In genomic region chr2:67394734-67395133, GRCh38 we compare ENCODE assay signal across 15 cellular contexts. TPM values are rescaled to one million over a fixed set of nuclear protein-coding genes. Genes with fewer than 3 reads are reported as not detected.
A peak's percentile ranks its signal among the peaks of the same experiment; 100 is the strongest.
DNase-seq lines count a peak whose midpoint lies in the region; ATAC-seq, FAIRE-seq and TF ChIP-seq lines count a peak whose summit lies in the region.
"Had no signal": no experiment of that assay in that cellular context is flagged by ENCODE, and none has a peak within 500 bp of the region (broad histone marks: within the 10 kb centered on the region; RNA-seq: fewer than 3 reads in every experiment).

No MANE protein-coding gene starts in this region.

- POLR2A ChIA-PET in A549 (lab: Yijun Ruan, JAX) = interaction anchor here (0.9 kb wide), 2 partner anchors 17 to 960 kb away, joined by 3 to 4 read pairs; partner anchors contain the start of gene MEIS1

- 52% methylated on average over 3 of the region's 3 CpGs for WGBS in A549 (ENCODE audit: missing lambda C conversion rate)

- H3K9me3 Mint-ChIP-seq in HFFc6 = no peaks in the 10 kb centered on the region
- H3K9me3 Mint-ChIP-seq: stimulated activated memory B cell treated with anti-CD40 and anti-IgM and Interleukin-4, amounts not matched to agents 10 μg/mL and 1 μg/mL and 100 μg/mL, for 72 hours had no signal

- no peaks in the 10 kb centered on the region for H3K27me3 ChIP-seq in ascending aorta
- H3K27me3 ChIP-seq: gastrocnemius medialis had no signal

- peaks cover 3% of the 10 kb centered on the region for H3K27me3 Mint-ChIP-seq in HFFc6 (ENCODE audit: insufficient read depth)
- H3K27me3 Mint-ChIP-seq: B cell; stimulated activated memory B cell treated with anti-CD40 and anti-IgM and Interleukin-4, amounts not matched to agents 10 μg/mL and 1 μg/mL and 100 μg/mL, for 72 hours had no signal

- H3K4me3 Mint-ChIP-seq in HFFc6 = peak overlapping the region; percentile 29
- H3K4me3 Mint-ChIP-seq: B cell; stimulated activated memory B cell treated with anti-CD40 and anti-IgM and Interleukin-4, amounts not matched to agents 10 μg/mL and 1 μg/mL and 100 μg/mL, for 72 hours had no signal

- no peak overlapping the region for H3K4me3 ChIP-seq in A549
- no peak overlapping the region for H3K4me3 ChIP-seq in ascending aorta
- no peak overlapping the region for H3K4me3 ChIP-seq in fibroblast of villous mesenchyme (ENCODE audit: low read depth, low read length)
- H3K4me3 ChIP-seq: gastrocnemius medialis had no signal

- peak overlapping the region; percentile 31 for H3K4me2 ChIP-seq in A549

- no peak for FAIRE-seq in A549 (lab: Jason Lieb, UNC)

- TF ChIP-seq CTCF in A549 (IDR thresholded peaks at IDR 0.05) (no peak), HFFc6 (IDR thresholded peaks at IDR 0.05) (no peak), ascending aorta (IDR thresholded peaks at IDR 0.05) (no peak), fibroblast of villous mesenchyme (IDR thresholded peaks at IDR 0.05; ENCODE audit: insufficient read depth, low read depth, low read length) (no peak), GM13976 (IDR thresholded peaks at IDR 0.05; ENCODE audit: borderline replicate concordance, control extremely low read depth, extremely low read depth, insufficient read depth, missing control alignments) (no peak)

- peaks cover 37% of the 10 kb centered on the region for H3K4me1 ChIP-seq in A549
- peaks cover 0 to 22% of the 10 kb centered on the region in 2 donors for H3K4me1 ChIP-seq in ascending aorta
- H3K4me1 ChIP-seq: gastrocnemius medialis had no signal

- peak overlapping the region in 1 of 2 experiments; percentile 69; a peak in 4 of 6 replicates for H3K27ac ChIP-seq in A549
- H3K27ac ChIP-seq in ascending aorta = peak overlapping the region; percentile 3 to 42
- H3K27ac ChIP-seq: gastrocnemius medialis had no signal

- intact Hi-C loops in ascending aorta (cut with DNase I) (loop anchor here (2.0 to 10.0 kb wide), 10 partner anchors 70 to 962 kb away; partner anchors contain the start of genes C1D and PPP3R1), cardiac septum (cut with DNase I) (no loop called here)

- peaks cover 80% of the 10 kb centered on the region for H3K4me1 Mint-ChIP-seq in HFFc6 (ENCODE audit: low read depth)

- in situ Hi-C loops in GM13976 (cut with MboI; ENCODE audit: low sequenced_read_pairs, unreplicated experiment) = no loop called here

- peaks cover 9% of the 10 kb centered on the region; the same call in 1 of the 2 replicates for H3K36me3 Mint-ChIP-seq in HFFc6 (ENCODE audit: low read depth)
- H3K36me3 Mint-ChIP-seq: stimulated activated memory B cell treated with anti-CD40 and anti-IgM and Interleukin-4, amounts not matched to agents 10 μg/mL and 1 μg/mL and 100 μg/mL, for 72 hours had no signal

- TF ChIP-seq POLR2A in A549 (IDR thresholded peaks at IDR 0.05; ENCODE audit: low read length) = no peak

- peak overlapping the region; percentile 77 for H3K27ac Mint-ChIP-seq in HFFc6
- H3K27ac Mint-ChIP-seq: B cell; stimulated activated memory B cell treated with anti-CD40 and anti-IgM and Interleukin-4, amounts not matched to agents 10 μg/mL and 1 μg/mL and 100 μg/mL, for 72 hours had no signal

- CTCF ChIA-PET in A549 (lab: Yijun Ruan, JAX) = interaction anchor here (0.7 to 1.7 kb wide), 3 partner anchors 52 to 966 kb away, joined by 4 to 6 read pairs (median 4); no protein-coding TSS in a partner anchor

- no peak for TF ChIP-seq RAD21 in A549 (conservative IDR thresholded peaks at IDR 0.05 in 1 of 2, IDR thresholded peaks at IDR 0.05 in 1 of 2)

- no peaks in the 10 kb centered on the region for H3K36me3 ChIP-seq in ascending aorta
- H3K36me3 ChIP-seq: gastrocnemius medialis had no signal

- no peaks in the 10 kb centered on the region for H3K9me3 ChIP-seq in A549
- no peaks in the 10 kb centered on the region for H3K9me3 ChIP-seq in ascending aorta
- H3K9me3 ChIP-seq: gastrocnemius medialis had no signal

- peak in 1 of 2 experiments; percentile 26 for DNase-seq in A549 (ENCODE audit: low read depth in 1 of 2, low spot score in 1 of 2)
- peak; percentile 57 for DNase-seq in HFFc6
- no peak for DNase-seq in ascending aorta (ENCODE audit: low spot score in 2 of 2)
- peak; percentile 35 for DNase-seq in fibroblast of villous mesenchyme (ENCODE audit: low read depth)
- DNase-seq in occipital lobe (lab: John Stamatoyannopoulos, UW) = no peak
- no peak for DNase-seq in cardiac septum (ENCODE audit: low spot score)
- DNase-seq in activated naive CD4-positive, alpha-beta T cell treated with anti-CD3 and anti-CD28 coated beads, Interleukin-2, amount 50 U/mL, for 16 hours = no peak
- DNase-seq in GM13976 (ENCODE audit: low spot score) = no peak
- DNase-seq: activated CD4-positive, alpha-beta T cell treated with anti-CD3 and anti-CD28 coated beads, Interleukin-2, amount 50 U/mL, for 4 hours; activated effector memory CD4-positive, alpha-beta T cell treated with anti-CD3 and anti-CD28 coated beads, Interleukin-2, amount 50 U/mL, for 16 hours; gastrocnemius medialis; islet precursor cell; MV-4-11 had no signal

- no peak for TF ChIP-seq EP300 in A549 (IDR thresholded peaks at IDR 0.05)

- no peak for ATAC-seq in A549
- ATAC-seq: gastrocnemius medialis; stimulated activated memory B cell treated with anti-CD40 and anti-IgM and Interleukin-4, amounts not matched to agents 10 μg/mL and 1 μg/mL and 100 μg/mL, for 72 hours had no signal

TF ChIP-seq in A549, 52 proteins besides CTCF, POLR2A, EP300 and RAD21:
- 0 out of 2 replicates have a peak, but pooled peaks have one; percentile 46 for TF ChIP-seq FOSL2 (IDR thresholded peaks at IDR 0.05)
- peak; percentile 53 for TF ChIP-seq FOSL2 (CRISPR knock-in tag; IDR thresholded peaks at IDR 0.05)
- no peak for TF ChIP-seq HOXB5 (CRISPR knock-in tag; IDR thresholded peaks at IDR 0.05)
- TF ChIP-seq JUNB (IDR thresholded peaks at IDR 0.05) = 0 out of 2 replicates have a peak, but pooled peaks have one; percentile 29
- TF ChIP-seq JUN (IDR thresholded peaks at IDR 0.05) = no peak

RNA-seq across cellular contexts. Expression of gene ETAA1, which starts 2.4 kb away (rescaled TPM):
- polyA plus RNA-seq in A549 (2011; rRNA removed) (19.3 and 28.1 TPM in 2 replicates), A549 (2017; fragmentation: RNase III; extraction: RNeasy Plus Mini Kit Qiagen cat#74134 plus additional on column Dnase treatment) (11.9 to 14.5 TPM (median 13.0 TPM) in 3 replicates)
- 4.2 and 4.4 TPM in 2 replicates for polyA plus RNA-seq in A549 (2012; cell fraction: cytosol; rRNA removed)
- polyA plus RNA-seq in A549 (2012; cell fraction: nucleus; rRNA removed) = 2.5 and 3.7 TPM in 2 replicates
- 4.7 and 5.9 TPM in 2 replicates for polyA minus RNA-seq in A549 (2011; rRNA and poly(A)+ RNA removed)
- total RNA-seq in HFFc6 (2021; fragmentation: NEBNext Ultra II Directional; extraction: Animal tissue kit (Norgen Biotek cat#: 25700)) = 10 to 100 TPM in 4 of 6 experiments, 1 to 10 TPM in 2; 8.5 to 13.0 (median 11.0) TPM
- total RNA-seq in ascending aorta (5.4 TPM), fibroblast of villous mesenchyme (15.5 and 17.7 TPM in 2 replicates), occipital lobe (21.7 TPM), cardiac septum (4.8 TPM)

Comparison
In these comparisons a context has a peak if more than half of its experiments do, and no peak if none do; other contexts are left out.
1. DNase-seq: peak in HFFc6 (single experiment) and fibroblast of villous mesenchyme (single experiment); none in ascending aorta (0 of 2), occipital lobe (single experiment), cardiac septum (single experiment), activated naive CD4-positive, alpha-beta T cell treated with anti-CD3 and anti-CD28 coated beads, Interleukin-2, amount 50 U/mL, for 16 hours (single experiment) and GM13976 (single experiment).